ENCODE assay signal across 13 cellular contexts in the genomic region with DNA sequence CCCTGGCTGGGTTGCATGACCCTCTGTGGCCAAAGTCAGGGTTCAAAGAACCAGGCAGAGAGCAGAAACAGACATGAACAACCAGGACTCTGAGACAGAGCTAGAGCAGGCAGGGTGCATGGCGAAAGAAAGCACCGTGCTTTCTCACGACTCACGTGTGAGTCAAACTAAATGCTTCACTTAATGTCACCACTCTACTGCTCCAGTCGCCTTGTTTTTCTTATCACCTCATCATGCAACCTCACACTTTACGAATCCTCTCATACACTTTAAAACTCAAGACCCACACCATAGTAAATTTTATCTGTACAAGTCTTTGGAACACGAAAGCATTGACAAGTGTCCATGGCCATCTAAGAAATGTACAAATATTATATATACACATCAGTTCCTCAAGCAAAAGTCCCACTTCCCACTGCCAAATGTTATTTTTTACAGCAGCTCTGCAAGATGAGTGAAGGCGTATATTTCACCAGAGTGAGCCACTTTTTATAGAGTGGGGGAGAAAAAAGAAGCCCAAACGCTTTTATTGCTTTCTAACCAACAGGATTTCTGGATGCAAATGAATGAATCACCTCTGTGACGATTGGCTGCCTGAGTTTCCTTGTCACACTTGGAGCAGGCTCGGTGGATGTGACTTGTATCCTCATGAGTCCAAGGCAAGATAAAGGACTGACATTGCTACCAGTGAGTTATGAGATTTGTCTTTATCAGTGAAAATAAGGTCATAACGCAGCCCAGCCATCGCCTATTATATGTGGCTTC. TPM values are rescaled to one million over a fixed set of nuclear protein-coding genes. Genes with fewer than 3 reads are reported as not detected.
A peak's percentile ranks its signal among the peaks of the same experiment; 100 is the strongest.
DNase-seq lines count a peak whose midpoint lies in the region; ATAC-seq, FAIRE-seq and TF ChIP-seq lines count a peak whose summit lies in the region.
"Had no signal": no experiment of that assay in that cellular context is flagged by ENCODE, and none has a peak within 500 bp of the region (broad histone marks: within the 10 kb centered on the region; RNA-seq: fewer than 3 reads in every experiment).

No MANE protein-coding gene starts in this region.

- FAIRE-seq in A549 (lab: Jason Lieb, UNC) = no peak
- peak; percentile 65 for FAIRE-seq in RCC 7860 (lab: Jason Lieb, UNC)
- FAIRE-seq: islet of Langerhans had no signal

- no peak for TF ChIP-seq EP300 in A549 (IDR thresholded peaks at IDR 0.05)

- TF ChIP-seq POLR2A in A549 (IDR thresholded peaks at IDR 0.05; ENCODE audit: low read length) = no peak

- no peaks in the 10 kb centered on the region for H3K9me3 Mint-ChIP-seq in glutamatergic neuron (ENCODE audit: unreplicated experiment)
- H3K9me3 Mint-ChIP-seq: CD8-positive, alpha-beta T cell had no signal

- no peak overlapping the region for H3K4me3 ChIP-seq in A549
- H3K4me3 ChIP-seq in HEK293 (ENCODE audit: low read depth, low read length) = no peak overlapping the region
- no peak overlapping the region for H3K4me3 ChIP-seq in fibroblast of villous mesenchyme (ENCODE audit: low read depth, low read length)
- H3K4me3 ChIP-seq: body of pancreas had no signal

- POLR2A ChIA-PET in A549 (lab: Yijun Ruan, JAX) (no interaction called here), HEK293 (lab: Yijun Ruan, JAX) (interaction anchor here (0.7 kb wide), 1 partner anchor 13 kb away, joined by 3 read pairs; no protein-coding TSS in a partner anchor)

- no peaks in the 10 kb centered on the region for H3K27me3 Mint-ChIP-seq in glutamatergic neuron (ENCODE audit: unreplicated experiment)
- H3K27me3 Mint-ChIP-seq: IgD-negative memory B cell had no signal

- no peaks in the 10 kb centered on the region for H3K36me3 ChIP-seq in HEK293 (ENCODE audit: control insufficient read depth in 2 of 2, insufficient read depth in 1 of 2, low read length in 2 of 2)

- H3K4me1 ChIP-seq in A549 (peaks cover 6% of the 10 kb centered on the region; the same call in 1 of the 3 replicates), HEK293 (ENCODE audit: control insufficient read depth, insufficient read depth, low read length) (peaks cover 11% of the 10 kb centered on the region)
- H3K4me1 ChIP-seq: body of pancreas had no signal

- H3K9me3 ChIP-seq in A549 (no peaks in the 10 kb centered on the region), HEK293 (ENCODE audit: control insufficient read depth, insufficient read depth, low read depth, low read length) (no peaks in the 10 kb centered on the region)
- H3K9me3 ChIP-seq: body of pancreas had no signal

- TF ChIP-seq RAD21 in A549 (conservative IDR thresholded peaks at IDR 0.05 in 1 of 2, IDR thresholded peaks at IDR 0.05 in 1 of 2) = no peak

- 50% methylated on average over 13 of the region's 13 CpGs for WGBS in A549 (ENCODE audit: missing lambda C conversion rate)

- DNase-seq in A549 (ENCODE audit: low read depth in 1 of 2, low spot score in 1 of 2) (peak in 1 of 2 experiments; percentile 34), RCC 7860 (ENCODE audit: low spot score) (peak; percentile 41), fibroblast of villous mesenchyme (ENCODE audit: low read depth) (peak; percentile 74), glutamatergic neuron (no peak), cortex of kidney (lab: John Stamatoyannopoulos, UW) (no peak)
- DNase-seq in activated CD4-positive, alpha-beta T cell treated with anti-CD3 and anti-CD28 coated beads, Interleukin-2, amount 50 U/mL, for 48 hours = no peak
- DNase-seq: body of pancreas; CD8-positive, alpha-beta T cell; stimulated activated CD4-positive, alpha-beta T cell treated with anti-CD3 and anti-CD28 coated beads, Interleukin-4, amount 100 ng/mL, for 4 hours had no signal

- TF ChIP-seq CTCF in A549 (IDR thresholded peaks at IDR 0.05) (no peak), HEK293 (tag by site-specific recombination; IDR thresholded peaks at IDR 0.05) (no peak), fibroblast of villous mesenchyme (IDR thresholded peaks at IDR 0.05; ENCODE audit: insufficient read depth, low read depth, low read length) (no peak), glutamatergic neuron (IDR thresholded peaks at IDR 0.05; ENCODE audit: partially characterized antibody, unreplicated experiment) (no peak)

- H3K4me2 ChIP-seq in A549 = no peak overlapping the region

- no peak overlapping the region for H3K27ac Mint-ChIP-seq in glutamatergic neuron (ENCODE audit: unreplicated experiment)
- H3K27ac Mint-ChIP-seq: CD8-positive, alpha-beta T cell; IgD-negative memory B cell had no signal

- H3K36me3 Mint-ChIP-seq in glutamatergic neuron (ENCODE audit: unreplicated experiment) = no peaks in the 10 kb centered on the region
- H3K36me3 Mint-ChIP-seq: CD8-positive, alpha-beta T cell had no signal

- no peak overlapping the region for H3K27ac ChIP-seq in A549
- peak overlapping the region; percentile 51 for H3K27ac ChIP-seq in HEK293 (ENCODE audit: extremely low read depth, low read depth, low read length)
- H3K27ac ChIP-seq: body of pancreas had no signal

- ATAC-seq in A549 = peak; percentile 12 to 57; a peak in 3 of 6 replicates
- ATAC-seq in GM18519 (IDR thresholded peaks at IDR 0.05; ENCODE audit: low FRiP score, unreplicated experiment) = no peak
- ATAC-seq: body of pancreas; CD8-positive, alpha-beta T cell had no signal

- H3K4me3 Mint-ChIP-seq in glutamatergic neuron (ENCODE audit: unreplicated experiment) = no peak overlapping the region
- H3K4me3 Mint-ChIP-seq: CD8-positive, alpha-beta T cell; IgD-negative memory B cell had no signal

- CTCF ChIA-PET in A549 (lab: Yijun Ruan, JAX) = interaction anchor here (0.8 to 2.6 kb wide), 4 partner anchors 9 to 17 kb away, joined by 3 to 9 read pairs (median 4); partner anchors contain the start of gene MEGF11
- CTCF ChIA-PET in HEK293 (lab: Yijun Ruan, JAX) = interaction anchor here (0.7 to 2.8 kb wide), 4 partner anchors 9 to 56 kb away, joined by 3 to 7 read pairs (median 4); no protein-coding TSS in a partner anchor

- no peaks in the 10 kb centered on the region for H3K4me1 Mint-ChIP-seq in glutamatergic neuron (ENCODE audit: low read depth, unreplicated experiment)

TF ChIP-seq in A549, 52 proteins besides CTCF, POLR2A, EP300 and RAD21:
- no peak for TF ChIP-seq RNF2 (IDR thresholded peaks at IDR 0.05; ENCODE audit: borderline replicate concordance, low read depth)

TF ChIP-seq in HEK293, 187 proteins besides CTCF, POLR2A, EP300 and RAD21 (continues in another document):
- TF ChIP-seq ZNF580 (tag by site-specific recombination; IDR thresholded peaks at IDR 0.05) = peak; percentile 69; the same call in 1 of the 2 replicates
- peak; percentile 69; the same call in 1 of the 2 replicates for TF ChIP-seq ZNF449 (tag by site-specific recombination; IDR thresholded peaks at IDR 0.05)
- no peak for TF ChIP-seq ZNF23 (tag by site-specific recombination; IDR thresholded peaks at IDR 0.05; ENCODE audit: borderline replicate concordance)
- TF ChIP-seq ZNF174 (tag by site-specific recombination; IDR thresholded peaks at IDR 0.05) = no peak
- peak; percentile 67; the same call in 1 of the 2 replicates for TF ChIP-seq ZNF610 (tag by site-specific recombination; IDR thresholded peaks at IDR 0.05; ENCODE audit: borderline replicate concordance)
- peak; percentile 96 for TF ChIP-seq ZNF24 (tag by site-specific recombination; IDR thresholded peaks at IDR 0.05)
- no peak for TF ChIP-seq ZSCAN18 (tag by site-specific recombination; IDR thresholded peaks at IDR 0.05)
- TF ChIP-seq ZNF843 (tag by site-specific recombination; IDR thresholded peaks at IDR 0.05) = 0 out of 2 replicates have a peak, but pooled peaks have one; percentile 59
- peak; percentile 82 for TF ChIP-seq KLF8 (tag by site-specific recombination; IDR thresholded peaks at IDR 0.05)
- TF ChIP-seq FEZF1 (tag by site-specific recombination; IDR thresholded peaks at IDR 0.05) = peak; percentile 62

RNA-seq across cellular contexts. Expression of gene MEGF11, which starts 16.0 kb away (rescaled TPM):
- polyA plus RNA-seq in A549 (2011; rRNA removed) = 0.25 and 0.33 TPM in 2 replicates
- polyA plus RNA-seq in A549 (2012; cell fraction: cytosol; rRNA removed) = 0.24 and 0.51 TPM in 2 replicates
- 0.72 and 0.78 TPM in 2 replicates for polyA plus RNA-seq in A549 (2012; cell fraction: nucleus; rRNA removed)
- polyA plus RNA-seq in A549 (2017; fragmentation: RNase III; extraction: RNeasy Plus Mini Kit Qiagen cat#74134 plus additional on column Dnase treatment) = 0.31 to 0.49 TPM (median 0.37 TPM) in 3 replicates
- polyA minus RNA-seq in A549 (2011; rRNA and poly(A)+ RNA removed) = 0.44 and 0.74 TPM in 2 replicates
- total RNA-seq in fibroblast of villous mesenchyme = under 0.01 TPM in 1 of 2 replicates, not detected in the other
- 2.6 TPM for total RNA-seq in glutamatergic neuron (ENCODE audit: unreplicated experiment)
- total RNA-seq: body of pancreas; CD8-positive, alpha-beta T cell had no signal

RNA-seq across cellular contexts. Expression of gene DIS3L, which starts 23.9 kb away (rescaled TPM):
- 64.3 and 74.9 TPM in 2 replicates for polyA plus RNA-seq in A549 (2011; rRNA removed)
- polyA plus RNA-seq in A549 (2012; cell fraction: cytosol; rRNA removed) = 20.0 and 22.0 TPM in 2 replicates
- 13.1 and 24.2 TPM in 2 replicates for polyA plus RNA-seq in A549 (2012; cell fraction: nucleus; rRNA removed)
- 43.6 to 47.9 TPM (median 44.6 TPM) in 3 replicates for polyA plus RNA-seq in A549 (2017; fragmentation: RNase III; extraction: RNeasy Plus Mini Kit Qiagen cat#74134 plus additional on column Dnase treatment)
- polyA minus RNA-seq in A549 (2011; rRNA and poly(A)+ RNA removed) = 57.4 and 61.2 TPM in 2 replicates
- total RNA-seq in fibroblast of villous mesenchyme = 20.9 and 31.5 TPM in 2 replicates
- total RNA-seq in glutamatergic neuron (ENCODE audit: unreplicated experiment) = 6.0 TPM

Comparison
In these comparisons a context has a peak if more than half of its experiments do, and no peak if none do; other contexts are left out.
1. DNase-seq: peak in RCC 7860 (single experiment) and fibroblast of villous mesenchyme (single experiment); none in glutamatergic neuron (single experiment), cortex of kidney (single experiment) and activated CD4-positive, alpha-beta T cell treated with anti-CD3 and anti-CD28 coated beads, Interleukin-2, amount 50 U/mL, for 48 hours (0 of 2).